In genomic region chr2:44748-45341, GRCh38 we compare ENCODE assay signal across 9 cellular contexts. TPM values are rescaled to one million over a fixed set of nuclear protein-coding genes. Genes with fewer than 3 reads are reported as not detected.
DNase-seq lines count a peak whose midpoint lies in the region; ATAC-seq lines count a peak whose summit lies in the region.
"Had no signal": no experiment of that assay in that cellular context is flagged by ENCODE, and none has a peak within 500 bp of the region (broad histone marks: within the 10 kb centered on the region; RNA-seq: fewer than 3 reads in every experiment).

No MANE protein-coding gene starts in this region.

- peaks cover under 1% of the 10 kb centered on the region for H3K36me3 Mint-ChIP-seq in CD4-positive, CD25-positive, alpha-beta regulatory T cell
- H3K36me3 Mint-ChIP-seq in naive thymus-derived CD4-positive, alpha-beta T cell = peaks cover 0 to 7% (median 4%) of the 10 kb centered on the region in 5 donors

- no peak for DNase-seq in CD4-positive, CD25-positive, alpha-beta regulatory T cell
- no peak for DNase-seq in naive thymus-derived CD4-positive, alpha-beta T cell
- DNase-seq in midbrain (lab: John Stamatoyannopoulos, UW) (no peak), T1000 (lab: John Stamatoyannopoulos, UW) (no peak), KG1 (lab: John Stamatoyannopoulos, UW) (no peak)
- DNase-seq: MM.1S had no signal

- peak overlapping the region; percentile 80 to 91 (median 84) for H3K4me3 Mint-ChIP-seq in CD4-positive, CD25-positive, alpha-beta regulatory T cell
- H3K4me3 Mint-ChIP-seq in naive thymus-derived CD4-positive, alpha-beta T cell = peak overlapping the region; percentile 49 to 92 (median 68)

- peaks cover 33% of the 10 kb centered on the region for H3K4me1 ChIP-seq in CD4-positive, CD25-positive, alpha-beta regulatory T cell (ENCODE audit: control insufficient read depth, insufficient read depth, low read length, poor library complexity, severe bottlenecking)
- H3K4me1 ChIP-seq in HUES48 (ENCODE audit: control insufficient read depth, insufficient read depth, low read length) = peaks cover 21% of the 10 kb centered on the region
- no peaks in the 10 kb centered on the region for H3K4me1 ChIP-seq in endocrine pancreas (ENCODE audit: control insufficient read depth, insufficient read depth, low read length)
- peaks cover 0 to 4% of the 10 kb centered on the region in 2 donors for H3K4me1 ChIP-seq in naive thymus-derived CD4-positive, alpha-beta T cell (ENCODE audit: control insufficient read depth in 2 of 2, insufficient read depth in 2 of 2, low read length in 2 of 2)

- H3K27ac ChIP-seq in CD4-positive, CD25-positive, alpha-beta regulatory T cell (ENCODE audit: insufficient read depth, low read length, poor library complexity, severe bottlenecking) = no peak overlapping the region
- no peak overlapping the region for H3K27ac ChIP-seq in HUES48 (ENCODE audit: low read depth, low read length)
- no peak overlapping the region for H3K27ac ChIP-seq in naive thymus-derived CD4-positive, alpha-beta T cell (ENCODE audit: low read depth, low read length)

- POLR2A ChIA-PET in naive thymus-derived CD4-positive, alpha-beta T cell (lab: Charles Lee) = interaction anchor here (0.8 kb wide), 1 partner anchor 131 kb away, joined by 4 read pairs; no protein-coding TSS in a partner anchor

- H3K9me3 ChIP-seq in CD4-positive, CD25-positive, alpha-beta regulatory T cell (ENCODE audit: control insufficient read depth in 2 of 2, low read length in 2 of 2) = no peaks in the 10 kb centered on the region
- no peaks in the 10 kb centered on the region for H3K9me3 ChIP-seq in HUES48 (ENCODE audit: control insufficient read depth, insufficient read depth, low read length)
- no peaks in the 10 kb centered on the region for H3K9me3 ChIP-seq in endocrine pancreas (ENCODE audit: control insufficient read depth, low read length)
- no peaks in the 10 kb centered on the region for H3K9me3 ChIP-seq in naive thymus-derived CD4-positive, alpha-beta T cell (ENCODE audit: control insufficient read depth in 2 of 3, low read length in 3 of 3)

- intact Hi-C loops in naive thymus-derived CD4-positive, alpha-beta T cell (cut with micrococcal nuclease) = no loop called here

- H3K27me3 Mint-ChIP-seq in CD4-positive, CD25-positive, alpha-beta regulatory T cell = peaks cover 47% of the 10 kb centered on the region
- H3K27me3 Mint-ChIP-seq in naive thymus-derived CD4-positive, alpha-beta T cell = peaks cover 27 to 65% (median 48%) of the 10 kb centered on the region in 5 donors

- H3K27ac Mint-ChIP-seq in CD4-positive, CD25-positive, alpha-beta regulatory T cell = peak overlapping the region in 2 of 3 donors; percentile 47 to 70
- no peak overlapping the region for H3K27ac Mint-ChIP-seq in naive thymus-derived CD4-positive, alpha-beta T cell

- peaks cover 3 to 36% (median 22%) of the 10 kb centered on the region in 4 donors for H3K4me1 Mint-ChIP-seq in CD4-positive, CD25-positive, alpha-beta regulatory T cell
- peaks cover 3 to 28% (median 17%) of the 10 kb centered on the region in 7 donors for H3K4me1 Mint-ChIP-seq in naive thymus-derived CD4-positive, alpha-beta T cell

- H3K27me3 ChIP-seq in CD4-positive, CD25-positive, alpha-beta regulatory T cell (ENCODE audit: control insufficient read depth, insufficient read depth, low read length) = no peaks in the 10 kb centered on the region
- H3K27me3 ChIP-seq in HUES48 (ENCODE audit: control insufficient read depth, insufficient read depth, low read length) (peaks cover 39% of the 10 kb centered on the region), endocrine pancreas (ENCODE audit: control insufficient read depth, insufficient read depth, low read length) (no peaks in the 10 kb centered on the region)
- H3K27me3 ChIP-seq in naive thymus-derived CD4-positive, alpha-beta T cell (ENCODE audit: control insufficient read depth in 2 of 2, insufficient read depth in 2 of 2, low read length in 2 of 2) = no peaks in the 10 kb centered on the region

- H3K4me3 ChIP-seq in CD4-positive, CD25-positive, alpha-beta regulatory T cell (ENCODE audit: low read depth, low read length) = peak overlapping the region; percentile 62
- H3K4me3 ChIP-seq in HUES48 (ENCODE audit: low read depth, low read length) (peak overlapping the region; percentile 79), endocrine pancreas (ENCODE audit: control insufficient read depth, insufficient read depth, low read length) (peak overlapping the region; percentile 50)
- H3K4me3 ChIP-seq in naive thymus-derived CD4-positive, alpha-beta T cell (ENCODE audit: low read length) = peak overlapping the region; percentile 10

- H3K9ac ChIP-seq in HUES48 (ENCODE audit: low read depth, low read length) = no peak overlapping the region
- H3K9ac ChIP-seq in endocrine pancreas (ENCODE audit: control insufficient read depth, insufficient read depth, low read length) = peak overlapping the region; percentile 44

- ATAC-seq in CD4-positive, CD25-positive, alpha-beta regulatory T cell (ENCODE audit: low read depth in 2 of 2) = no peak
- ATAC-seq in naive thymus-derived CD4-positive, alpha-beta T cell = no peak
- no peak for ATAC-seq in HG03354 (IDR thresholded peaks at IDR 0.05; ENCODE audit: poor library complexity, severe bottlenecking, unreplicated experiment)

- peaks cover 0 to 1% (median 0%) of the 10 kb centered on the region in 7 donors for H3K9me3 Mint-ChIP-seq in CD4-positive, CD25-positive, alpha-beta regulatory T cell
- H3K9me3 Mint-ChIP-seq in naive thymus-derived CD4-positive, alpha-beta T cell = no peaks in the 10 kb centered on the region

- no peaks in the 10 kb centered on the region for H3K36me3 ChIP-seq in CD4-positive, CD25-positive, alpha-beta regulatory T cell (ENCODE audit: control insufficient read depth, insufficient read depth, low read length)
- peaks cover 17% of the 10 kb centered on the region for H3K36me3 ChIP-seq in HUES48 (ENCODE audit: control insufficient read depth, insufficient read depth, low read length)
- no peaks in the 10 kb centered on the region for H3K36me3 ChIP-seq in endocrine pancreas (ENCODE audit: control insufficient read depth, insufficient read depth, low read length)
- no peaks in the 10 kb centered on the region for H3K36me3 ChIP-seq in naive thymus-derived CD4-positive, alpha-beta T cell (ENCODE audit: control insufficient read depth in 2 of 3, insufficient read depth in 3 of 3, low read length in 3 of 3)

- CTCF ChIA-PET in naive thymus-derived CD4-positive, alpha-beta T cell (lab: Charles Lee) = no interaction called here

RNA-seq across cellular contexts. Expression of gene FAM110C, which starts 1.5 kb away (rescaled TPM):
- 4.9 TPM for total RNA-seq in CD4-positive, CD25-positive, alpha-beta regulatory T cell
- polyA plus RNA-seq in CD4-positive, CD25-positive, alpha-beta regulatory T cell = 1 to 10 TPM in 2 of 4 donors, under 1 TPM in 2; 0.79 to 1.9 (median 1.4) TPM
- 1 to 10 TPM in 1 of 5 experiments, under 1 TPM in 3, not detected in 1; 0.11 to 1.5 (median 0.19) TPM for total RNA-seq in naive thymus-derived CD4-positive, alpha-beta T cell
- polyA plus RNA-seq in naive thymus-derived CD4-positive, alpha-beta T cell = under 1 TPM in 1 of 2 donors, not detected in 1; 0.06 TPM

Comparison
In these comparisons a context has a peak if more than half of its experiments do, and no peak if none do; other contexts are left out.
1. H3K4me3 ChIP-seq: peak in every context shown above with its lines; median percentile 79 in HUES48; 62 in CD4-positive, CD25-positive, alpha-beta regulatory T cell; 50 in endocrine pancreas; 10 in naive thymus-derived CD4-positive, alpha-beta T cell.
2. H3K27ac Mint-ChIP-seq: peak in CD4-positive, CD25-positive, alpha-beta regulatory T cell (2 of 3); none in naive thymus-derived CD4-positive, alpha-beta T cell (0 of 9).